Comparison of ENCODE assay signal across 8 cellular contexts in genomic region chr14:54489318-54489683, GRCh38. TPM values are rescaled to one million over a fixed set of nuclear protein-coding genes. Genes with fewer than 3 reads are reported as not detected.
A peak's percentile ranks its signal among the peaks of the same experiment; 100 is the strongest.
DNase-seq lines count a peak whose midpoint lies in the region; ATAC-seq and TF ChIP-seq lines count a peak whose summit lies in the region.

No MANE protein-coding gene starts in this region.

- no peaks in the 10 kb centered on the region for H3K27me3 ChIP-seq in endocrine pancreas (ENCODE audit: control insufficient read depth, insufficient read depth, low read length)

- peak overlapping the region; percentile 83 for H3K9ac ChIP-seq in endocrine pancreas (ENCODE audit: control insufficient read depth, insufficient read depth, low read length)

- intact Hi-C loops in posterior cingulate gyrus (cut with DNase I), result loop anchor here (1.0 to 2.0 kb wide), 2 partner anchors 20 to 48 kb away; partner anchors contain the start of genes CGRRF1 and CNIH1

- no peak for TF ChIP-seq CTCF in LNCaP clone FGC (IDR thresholded peaks at IDR 0.05; ENCODE audit: control insufficient read depth, extremely low read depth, insufficient read depth)
- no peak for TF ChIP-seq CTCF in osteocyte (IDR thresholded peaks at IDR 0.05)

- ATAC-seq in GM18873 (IDR thresholded peaks at IDR 0.05; ENCODE audit: low FRiP score, unreplicated experiment), result peak; percentile 5

- H3K27me3 Mint-ChIP-seq in osteocyte (ENCODE audit: unreplicated experiment), result peaks cover 2% of the 10 kb centered on the region

- peaks cover 11% of the 10 kb centered on the region for H3K36me3 Mint-ChIP-seq in osteocyte (ENCODE audit: unreplicated experiment)

- H3K4me1 Mint-ChIP-seq in osteocyte (ENCODE audit: unreplicated experiment), result peaks cover 40% of the 10 kb centered on the region

- peak overlapping the region; percentile 95 for H3K4me3 ChIP-seq in LNCaP clone FGC (ENCODE audit: low read depth, low read length)
- H3K4me3 ChIP-seq in endocrine pancreas (ENCODE audit: control insufficient read depth, insufficient read depth, low read length), result peak overlapping the region; percentile 79

- no peaks in the 10 kb centered on the region for H3K9me3 ChIP-seq in endocrine pancreas (ENCODE audit: control insufficient read depth, low read length)

- H3K36me3 ChIP-seq in endocrine pancreas (ENCODE audit: control insufficient read depth, insufficient read depth, low read length), result no peaks in the 10 kb centered on the region

- H3K9me3 Mint-ChIP-seq in osteocyte (ENCODE audit: unreplicated experiment), result no peaks in the 10 kb centered on the region

- peak overlapping the region; percentile 87 for H3K4me3 Mint-ChIP-seq in osteocyte (ENCODE audit: unreplicated experiment)

- no peaks in the 10 kb centered on the region for H3K4me1 ChIP-seq in endocrine pancreas (ENCODE audit: control insufficient read depth, insufficient read depth, low read length)

- DNase-seq in LNCaP clone FGC (ENCODE audit: low read depth), result no peak
- DNase-seq in osteocyte (ENCODE audit: extremely low spot score, unreplicated experiment), result no peak
- no peak for DNase-seq in DMS53 (lab: John Stamatoyannopoulos, UW)
- no peak for DNase-seq in NCI-H1105 treated with DMSO at 0.1 percent for 48 hours (lab: John Stamatoyannopoulos, UW)
- no peak for DNase-seq in posterior cingulate gyrus
- no peak for DNase-seq in effector CD8-positive, alpha-beta T cell (lab: John Stamatoyannopoulos, UW)

- peak overlapping the region; percentile 95 for H3K27ac Mint-ChIP-seq in osteocyte (ENCODE audit: unreplicated experiment)

RNA-seq across cellular contexts. Expression of gene GMFB, which starts 0.5 kb away (rescaled TPM):
- total RNA-seq in osteocyte, result 49.8 and 54.4 TPM in 2 replicates

RNA-seq across cellular contexts. Expression of gene CGRRF1, which starts 20.4 kb away (rescaled TPM):
- total RNA-seq in osteocyte, result 18.3 and 19.8 TPM in 2 replicates

RNA-seq across cellular contexts. Expression of gene CNIH1, which starts 48.1 kb away (rescaled TPM):
- 127 and 130 TPM in 2 replicates for total RNA-seq in osteocyte
